ENCODE assay signal across 31 cellular contexts in the genomic region with DNA sequence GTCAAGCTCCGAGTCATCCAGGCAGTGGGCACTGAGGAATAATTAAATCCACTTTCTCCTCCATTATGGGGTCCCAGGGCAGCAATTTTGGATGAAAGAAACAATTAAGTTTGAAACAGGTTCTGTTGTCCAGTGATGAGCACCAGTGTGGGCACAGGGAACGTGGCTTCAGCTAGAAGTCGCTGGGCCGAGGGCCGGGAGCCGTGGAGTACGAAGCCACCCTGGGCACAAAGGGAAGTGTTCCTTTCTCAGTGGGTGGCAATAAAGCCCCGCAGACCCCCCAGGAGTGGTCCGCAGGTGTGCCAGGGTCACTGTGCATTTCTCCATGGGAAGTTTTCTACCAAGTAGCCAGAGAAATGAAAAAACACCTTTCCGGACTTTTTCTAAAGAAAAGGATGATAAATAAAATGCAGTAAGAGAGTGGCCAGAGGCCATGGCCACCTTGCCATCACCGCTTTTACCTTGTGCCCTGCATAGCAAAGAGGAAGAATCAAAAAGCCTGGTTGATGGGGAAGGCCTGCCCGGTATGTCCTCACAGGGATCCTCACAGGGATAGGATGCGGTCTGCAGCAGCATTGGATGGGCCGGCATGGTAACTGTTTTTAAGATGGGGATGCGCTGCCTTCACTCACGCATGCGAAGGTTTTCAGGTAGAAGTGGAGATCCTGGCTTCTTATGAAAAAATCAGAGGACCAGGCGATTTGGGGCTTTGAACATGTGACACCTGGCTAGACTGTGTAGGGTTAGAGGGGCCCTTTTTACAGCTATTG. TPM values are rescaled to one million over a fixed set of nuclear protein-coding genes. Genes with fewer than 3 reads are reported as not detected.
"Had no signal": no experiment of that assay in that cellular context is flagged by ENCODE, and none has a peak within 500 bp of the region (broad histone marks: within the 10 kb centered on the region; RNA-seq: fewer than 3 reads in every experiment).

No MANE protein-coding gene starts in this region.

- H2AFZ ChIP-seq: hepatocyte, parathyroid adenoma had no signal

- DNase-seq: heart right ventricle; islet precursor cell; left ventricle myocardium inferior; naive thymus-derived CD8-positive, alpha-beta T cell; psoas muscle; right lobe of liver; stimulated activated CD4-positive, alpha-beta T cell treated with anti-CD3 and anti-CD28 coated beads, Interleukin-1b, Interleukin-23, amount 100 ng/mL, for 48 hours; stimulated activated CD4-positive, alpha-beta T cell treated with anti-CD3 and anti-CD28 coated beads, Interleukin-2, amount 100 ng/mL, for 48 hours; stimulated activated CD4-positive, alpha-beta T cell treated with anti-CD3 and anti-CD28 coated beads, Interleukin-4, amount 100 ng/mL, for 4 hours; stimulated activated CD8-positive, alpha-beta memory T cell treated with anti-CD3 and anti-CD28 coated beads, Interleukin-4, amount 100 ng/mL, for 48 hours; stimulated activated naive CD4-positive, alpha-beta T cell treated with Interleukin-2 at 50 U/mL for 16 hours; stimulated activated naive CD8-positive, alpha-beta T cell treated with anti-CD3 and anti-CD28 coated beads, Interleukin-15, amount 100 ng/mL, for 72 hours; substantia nigra had no signal

- ATAC-seq: heart right ventricle; naive thymus-derived CD8-positive, alpha-beta T cell; psoas muscle; right lobe of liver; stimulated activated memory B cell treated with anti-CD40 and anti-IgM and Interleukin-4, amounts not matched to agents 10 μg/mL and 1 μg/mL and 100 μg/mL, for 72 hours; stimulated activated naive CD8-positive, alpha-beta T cell treated with anti-CD3 and anti-CD28 coated beads, Interleukin-15, amount 100 ng/mL, for 72 hours had no signal

- H3K4me3 Mint-ChIP-seq: nephron; neural crest cell; stimulated activated memory B cell treated with anti-CD40 and anti-IgM and Interleukin-4, amounts not matched to agents 10 μg/mL and 1 μg/mL and 100 μg/mL, for 72 hours; stimulated activated naive CD8-positive, alpha-beta T cell treated with anti-CD3 and anti-CD28 coated beads, Interleukin-15, amount 100 ng/mL, for 72 hours had no signal

- H3K4me1 Mint-ChIP-seq: nephron; stimulated activated memory B cell treated with anti-CD40 and anti-IgM and Interleukin-4, amounts not matched to agents 10 μg/mL and 1 μg/mL and 100 μg/mL, for 72 hours; stimulated activated naive CD8-positive, alpha-beta T cell treated with anti-CD3 and anti-CD28 coated beads, Interleukin-15, amount 100 ng/mL, for 72 hours had no signal

- H3K27ac Mint-ChIP-seq: nephron; stimulated activated memory B cell treated with anti-CD40 and anti-IgM and Interleukin-4, amounts not matched to agents 10 μg/mL and 1 μg/mL and 100 μg/mL, for 72 hours; stimulated activated naive CD8-positive, alpha-beta T cell treated with anti-CD3 and anti-CD28 coated beads, Interleukin-15, amount 100 ng/mL, for 72 hours had no signal

- H3K4me2 ChIP-seq: hepatocyte, smooth muscle cell had no signal

- H3K9me3 Mint-ChIP-seq: nephron had no signal

- H3K27me3 ChIP-seq: right atrium auricular region, right lobe of liver, upper lobe of left lung, vagina had no signal

- H3K79me2 ChIP-seq: hepatocyte, parathyroid adenoma had no signal

- H3K36me3 Mint-ChIP-seq: naive thymus-derived CD8-positive, alpha-beta T cell; stimulated activated memory B cell treated with anti-CD40 and anti-IgM and Interleukin-4, amounts not matched to agents 10 μg/mL and 1 μg/mL and 100 μg/mL, for 72 hours had no signal

- H3K4me3 ChIP-seq: heart right ventricle, hepatocyte, left ventricle myocardium inferior, lung, psoas muscle, right atrium auricular region, right lobe of liver, smooth muscle cell, tibial nerve, upper lobe of left lung, vagina had no signal

- H3K9ac ChIP-seq: parathyroid adenoma had no signal

- H3K36me3 ChIP-seq: heart right ventricle, left ventricle myocardium inferior, neutrophil, right atrium auricular region, right lobe of liver, tibial nerve, upper lobe of left lung, vagina had no signal

- H3K27me3 Mint-ChIP-seq: stimulated activated memory B cell treated with anti-CD40 and anti-IgM and Interleukin-4, amounts not matched to agents 10 μg/mL and 1 μg/mL and 100 μg/mL, for 72 hours had no signal

- H3K9me3 ChIP-seq: heart right ventricle, left ventricle myocardium inferior, neutrophil, psoas muscle, right atrium auricular region, right lobe of liver, tibial nerve, upper lobe of left lung, vagina had no signal

- H3K4me1 ChIP-seq: heart right ventricle, left ventricle myocardium inferior, parathyroid adenoma, psoas muscle, right atrium auricular region, right lobe of liver, upper lobe of left lung, vagina had no signal

- H3K27ac ChIP-seq: heart right ventricle, hepatocyte, left ventricle myocardium inferior, neutrophil, parathyroid adenoma, psoas muscle, right atrium auricular region, right lobe of liver, upper lobe of left lung, vagina had no signal

RNA-seq across cellular contexts. Expression of gene PNLIPRP2, which starts 12.3 kb away (rescaled TPM):
- total RNA-seq: heart right ventricle; kidney epithelial cell; left ventricle myocardium inferior; naive thymus-derived CD8-positive, alpha-beta T cell; neural crest cell; omental fat pad; right atrium auricular region; right lobe of liver; skeletal muscle tissue; smooth muscle cell; temporal lobe; urinary bladder; vagina had no signal
- polyA plus RNA-seq: naive thymus-derived CD8-positive, alpha-beta T cell; smooth muscle cell had no signal

RNA-seq across cellular contexts. Expression of gene PNLIPRP1, which starts 42.3 kb away (rescaled TPM):
- total RNA-seq: hepatocyte; kidney epithelial cell; left ventricle myocardium inferior; lower leg skin; naive thymus-derived CD8-positive, alpha-beta T cell; neural crest cell; omental fat pad; right atrium auricular region; right lobe of liver; skeletal muscle tissue; smooth muscle cell; temporal lobe; urinary bladder; vagina had no signal
- polyA plus RNA-seq: naive thymus-derived CD8-positive, alpha-beta T cell; smooth muscle cell had no signal
